ENCODE assay signal across 8 cellular contexts in the genomic region with DNA sequence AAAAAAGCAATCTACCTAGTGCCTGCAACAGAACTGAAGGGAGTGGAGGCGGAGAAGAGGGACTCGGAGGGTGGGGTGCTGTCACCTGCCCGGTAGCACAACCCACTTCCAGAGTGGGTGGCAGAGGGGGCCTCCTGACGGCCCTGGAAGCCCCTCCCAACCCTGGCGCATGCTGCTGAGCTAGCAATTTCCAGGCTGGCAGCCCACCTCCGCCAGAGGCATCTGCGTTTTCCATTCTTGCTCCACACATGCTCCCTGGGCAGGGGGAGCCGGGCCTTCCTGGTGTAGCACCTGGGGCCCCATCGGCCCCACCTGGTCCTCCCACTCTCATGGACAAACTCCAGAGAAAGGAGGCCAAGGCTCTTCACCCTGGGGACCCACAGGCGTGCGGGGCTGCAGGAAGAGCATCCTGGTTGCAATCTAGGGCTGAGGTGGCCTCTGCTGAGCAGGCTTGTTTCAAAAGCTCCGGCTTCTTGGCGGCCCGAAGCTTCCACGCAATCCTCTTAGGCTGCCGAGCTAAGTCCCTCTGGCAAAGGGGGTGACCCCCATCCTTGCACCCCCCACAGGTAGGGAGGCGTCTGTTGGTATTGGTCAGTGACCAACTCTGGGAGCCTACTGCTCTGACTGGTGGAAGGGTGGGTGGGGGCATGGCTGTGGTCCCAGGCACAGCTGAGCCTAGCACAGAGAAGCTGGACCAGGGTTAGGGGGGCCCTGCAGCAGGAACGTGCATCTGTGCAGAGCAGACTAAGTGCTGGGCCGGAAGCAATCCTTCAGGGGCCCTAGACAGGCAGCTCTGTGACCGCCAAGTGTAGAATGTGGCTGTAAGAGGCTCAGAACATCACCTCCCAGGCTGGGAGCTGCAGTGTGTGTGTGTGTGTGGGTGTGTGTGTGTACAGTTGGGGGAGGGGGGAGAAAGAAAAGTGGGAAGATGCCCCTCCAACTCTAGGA. TPM values are rescaled to one million over a fixed set of nuclear protein-coding genes. Genes with fewer than 3 reads are reported as not detected.
DNase-seq lines count a peak whose midpoint lies in the region; ATAC-seq and TF ChIP-seq lines count a peak whose summit lies in the region.

No MANE protein-coding gene starts in this region.

- H3K27ac ChIP-seq in HUES6 (ENCODE audit: low read depth, low read length), result no peak overlapping the region
- H3K27ac ChIP-seq in prostate gland, result peak overlapping the region in 1 of 2 donors; percentile 62

- H3K36me3 ChIP-seq in HUES6 (ENCODE audit: control insufficient read depth, insufficient read depth, low read length) (peaks cover 18% of the 10 kb centered on the region), prostate gland (no peaks in the 10 kb centered on the region)

- peak overlapping the region; percentile 69 for H3K9ac ChIP-seq in HUES6 (ENCODE audit: low read length)

- H3K9me3 ChIP-seq in HUES6 (ENCODE audit: control insufficient read depth, insufficient read depth, low read depth, low read length) (no peaks in the 10 kb centered on the region), prostate gland (no peaks in the 10 kb centered on the region)

- H3K4me3 ChIP-seq in HUES6 (ENCODE audit: low read depth, low read length) (peak overlapping the region; percentile 82), prostate gland (peak overlapping the region; percentile 56 to 71)

- H3K27me3 ChIP-seq in HUES6 (ENCODE audit: control insufficient read depth, insufficient read depth, low read length) (peaks cover 31% of the 10 kb centered on the region), prostate gland (replicated peaks; ENCODE audit: insufficient read depth) (no peaks in the 10 kb centered on the region)

- 32% methylated on average over 14 of the region's 20 CpGs for WGBS in prostate gland

- TF ChIP-seq CTCF in prostate gland (IDR thresholded peaks at IDR 0.05), result no peak

- ATAC-seq in Right ventricle myocardium superior (ENCODE audit: poor library complexity) (no peak), GM19023 (IDR thresholded peaks at IDR 0.05; ENCODE audit: unreplicated experiment) (no peak), HG02852 (IDR thresholded peaks at IDR 0.05; ENCODE audit: unreplicated experiment) (no peak)

- H3K4me1 ChIP-seq in HUES6 (ENCODE audit: control insufficient read depth, insufficient read depth, low read length) (peaks cover 38% of the 10 kb centered on the region), prostate gland (replicated peaks) (no peaks in the 10 kb centered on the region)

- intact Hi-C loops in Right ventricle myocardium superior (cut with DNase I), result loop anchor here (10.0 kb wide), 1 partner anchor 81 kb away; no protein-coding TSS in a partner anchor
- intact Hi-C loops in prostate gland (cut with DNase I), result no loop called here

- peak; percentile 52 for DNase-seq in activated CD8-positive, alpha-beta memory T cell treated with anti-CD3 and anti-CD28 coated beads, Interleukin-2, amount 50 U/mL, for 48 hours
- DNase-seq in Right ventricle myocardium superior, result peak; percentile 40
- DNase-seq in prostate gland (ENCODE audit: low spot score), result peak; percentile 10
- no peak for DNase-seq in NCI-H774 (lab: John Stamatoyannopoulos, UW)
- DNase-seq in CD1c-positive myeloid dendritic cell (ENCODE audit: extremely low spot score), result no peak

- TF ChIP-seq POLR2A in prostate gland (IDR thresholded peaks at IDR 0.05), result no peak

RNA-seq across cellular contexts. Expression of gene HS6ST1, which starts 2.6 kb away (rescaled TPM):
- total RNA-seq in Right ventricle myocardium superior, result 35.1 TPM
- 100 to 1,000 TPM in 1 of 2 donors, 10 to 100 TPM in 1; 69.0 to 233 TPM for total RNA-seq in prostate gland

Comparison
In these comparisons a context has a peak if more than half of its experiments do, and no peak if none do; other contexts are left out.
1. DNase-seq: peak in activated CD8-positive, alpha-beta memory T cell treated with anti-CD3 and anti-CD28 coated beads, Interleukin-2, amount 50 U/mL, for 48 hours (single experiment), Right ventricle myocardium superior (single experiment) and prostate gland (single experiment); none in NCI-H774 (single experiment) and CD1c-positive myeloid dendritic cell (single experiment).